In the genomic region with DNA sequence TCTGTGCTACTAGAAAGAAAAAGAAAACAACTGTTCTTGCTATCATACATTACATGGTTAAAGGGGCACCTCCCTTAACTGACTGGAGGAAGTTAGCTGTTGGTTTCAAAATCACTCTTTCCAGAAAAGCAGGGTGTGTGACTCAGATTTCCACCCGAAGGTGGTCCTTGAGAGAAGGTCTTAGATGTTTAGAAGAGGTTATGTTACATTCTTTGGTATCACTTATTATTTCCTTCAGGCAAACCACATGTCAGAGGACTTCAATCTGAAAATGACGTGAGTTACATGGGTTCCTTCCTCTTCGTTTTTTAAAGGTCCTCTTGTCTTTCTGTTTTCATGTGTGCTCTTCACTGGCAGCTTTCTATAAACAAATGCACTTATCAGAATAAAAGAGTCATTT, we compare ENCODE assay signal across 8 cellular contexts.
DNase-seq lines count a peak whose midpoint lies in the region; ATAC-seq and TF ChIP-seq lines count a peak whose summit lies in the region.

No MANE protein-coding gene starts in this region.

- no peak for TF ChIP-seq CTCF in RWPE1 (conservative IDR thresholded peaks at IDR 0.05; ENCODE audit: low read depth)

- CTCF ChIA-PET in activated naive CD4-positive, alpha-beta T cell treated with anti-CD3 and anti-CD28 coated beads, Interleukin-2, amount 10 ng/mL, durations not matched to agents 7 days and 5 days (lab: Charles Lee), result no interaction called here
- CTCF ChIA-PET in RWPE1 (lab: Yijun Ruan, JAX), result no interaction called here

- POLR2A ChIA-PET in RWPE1 (lab: Yijun Ruan, JAX; ENCODE audit: low non-redundant PET), result no interaction called here

- peak overlapping the region; percentile 66 for H3K4me3 Mint-ChIP-seq in activated naive CD4-positive, alpha-beta T cell treated with anti-CD3 and anti-CD28 coated beads, Interleukin-2, amount 10 ng/mL, durations not matched to agents 7 days and 5 days

- H3K27me3 Mint-ChIP-seq in activated naive CD4-positive, alpha-beta T cell treated with anti-CD3 and anti-CD28 coated beads, Interleukin-2, amount 10 ng/mL, durations not matched to agents 7 days and 5 days, result peaks cover 3% of the 10 kb centered on the region

- H3K4me1 Mint-ChIP-seq in activated naive CD4-positive, alpha-beta T cell treated with anti-CD3 and anti-CD28 coated beads, Interleukin-2, amount 10 ng/mL, durations not matched to agents 7 days and 5 days, result peaks cover 70% of the 10 kb centered on the region

- H3K9me3 Mint-ChIP-seq in activated naive CD4-positive, alpha-beta T cell treated with anti-CD3 and anti-CD28 coated beads, Interleukin-2, amount 10 ng/mL, durations not matched to agents 7 days and 5 days, result peaks cover 16% of the 10 kb centered on the region

- peaks cover 28% of the 10 kb centered on the region for H3K36me3 Mint-ChIP-seq in activated naive CD4-positive, alpha-beta T cell treated with anti-CD3 and anti-CD28 coated beads, Interleukin-2, amount 10 ng/mL, durations not matched to agents 7 days and 5 days

- H3K27ac Mint-ChIP-seq in activated naive CD4-positive, alpha-beta T cell treated with anti-CD3 and anti-CD28 coated beads, Interleukin-2, amount 10 ng/mL, durations not matched to agents 7 days and 5 days, result peak overlapping the region; percentile 96

- no peak overlapping the region for H3K27ac ChIP-seq in RWPE1

- ATAC-seq in GM21786 (IDR thresholded peaks at IDR 0.05; ENCODE audit: unreplicated experiment), result peak; percentile 84

- DNase-seq in GDM1 (lab: John Stamatoyannopoulos, UW) (peak; percentile 45), NAMALWA (ENCODE audit: low spot score) (peak; percentile 15), RWPE1 (ENCODE audit: low spot score) (no peak), superior temporal gyrus (ENCODE audit: extremely low spot score) (no peak), NCI-H69 (lab: John Stamatoyannopoulos, UW) (no peak)
- DNase-seq in activated naive CD4-positive, alpha-beta T cell treated with anti-CD3 and anti-CD28 coated beads, Interleukin-2, amount 10 ng/mL, durations not matched to agents 7 days and 5 days, result peak; percentile 72
- peak; percentile 64 for DNase-seq in stimulated activated CD4-positive, alpha-beta T cell treated with anti-CD3 and anti-CD28 coated beads, Interleukin-15, amount 100 ng/mL, for 24 hours

Comparison
In these comparisons a context has a peak if more than half of its experiments do, and no peak if none do; other contexts are left out.
1. DNase-seq: peak in GDM1 (single experiment), NAMALWA (single experiment), activated naive CD4-positive, alpha-beta T cell treated with anti-CD3 and anti-CD28 coated beads, Interleukin-2, amount 10 ng/mL, durations not matched to agents 7 days and 5 days (single experiment) and stimulated activated CD4-positive, alpha-beta T cell treated with anti-CD3 and anti-CD28 coated beads, Interleukin-15, amount 100 ng/mL, for 24 hours (single experiment); none in RWPE1 (single experiment), superior temporal gyrus (single experiment) and NCI-H69 (single experiment).